ENCODE assay signal across 8 cellular contexts in the genomic region with DNA sequence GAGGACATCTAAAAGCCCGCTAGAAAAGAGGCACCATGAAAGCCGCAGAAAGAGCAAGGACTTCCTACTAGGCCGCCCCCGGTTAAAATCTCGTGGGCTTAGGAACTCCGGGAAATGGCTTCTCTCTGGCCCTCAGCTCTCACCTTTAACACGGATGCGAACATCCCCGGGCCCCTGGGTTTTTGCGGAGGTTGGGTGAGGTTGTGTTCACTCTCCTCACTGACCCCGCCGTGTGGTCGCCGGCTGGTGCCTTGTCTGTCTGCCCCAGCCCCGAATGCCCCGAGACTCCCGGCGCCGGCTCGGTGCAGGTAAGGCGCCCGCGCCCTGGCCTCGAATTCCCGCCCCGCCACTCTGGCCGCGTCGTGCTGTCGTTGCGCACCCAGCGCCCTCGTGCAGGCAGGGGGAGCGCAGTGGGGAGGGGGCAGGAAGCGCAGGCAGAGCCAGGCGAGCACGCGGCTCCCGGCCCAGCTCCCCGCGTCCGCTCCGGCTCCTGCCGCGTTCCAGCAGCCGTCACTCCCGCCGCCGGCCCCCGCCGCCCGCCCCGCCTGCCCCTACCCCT. TPM values are rescaled to one million over a fixed set of nuclear protein-coding genes. Genes with fewer than 3 reads are reported as not detected.
DNase-seq lines count a peak whose midpoint lies in the region; ATAC-seq and TF ChIP-seq lines count a peak whose summit lies in the region.

SHISAL2A (plus strand) TSS at position 437 of the 559 bp plus-strand sequence. CDS start 326 bp downstream, outside the sequence.

- no peaks in the 10 kb centered on the region for H3K36me3 ChIP-seq in PC-3 (ENCODE audit: low read depth, low read length)
- no peaks in the 10 kb centered on the region for H3K36me3 ChIP-seq in hepatocyte (replicated peaks; ENCODE audit: insufficient read depth, low read depth)

- H3K4me2 ChIP-seq in PC-3 (ENCODE audit: low read length) (peak within 1 kb of the TSS; percentile 31; the same call in 1 of the 2 replicates), hepatocyte (peak within 1 kb of the TSS; percentile 98)

- peak within 1 kb of the TSS; percentile 84 for H3K4me3 Mint-ChIP-seq in activated naive CD4-positive, alpha-beta T cell treated with anti-CD3 and anti-CD28 coated beads, Interleukin-2, amount 10 ng/mL, durations not matched to agents 7 days and 5 days

- H3K36me3 Mint-ChIP-seq in activated naive CD4-positive, alpha-beta T cell treated with anti-CD3 and anti-CD28 coated beads, Interleukin-2, amount 10 ng/mL, durations not matched to agents 7 days and 5 days = peaks cover 26% of the 10 kb centered on the region

- no peaks in the 10 kb centered on the region for H3K79me2 ChIP-seq in PC-3 (ENCODE audit: low read length)
- no peaks in the 10 kb centered on the region for H3K79me2 ChIP-seq in hepatocyte

- H3K4me1 Mint-ChIP-seq in activated naive CD4-positive, alpha-beta T cell treated with anti-CD3 and anti-CD28 coated beads, Interleukin-2, amount 10 ng/mL, durations not matched to agents 7 days and 5 days = peaks cover 62% of the 10 kb centered on the region

- H3K4me3 ChIP-seq in PC-3 (ENCODE audit: low read length) (no peak within 1 kb of the TSS), hepatocyte (peak within 1 kb of the TSS; percentile 61)

- H3K9me2 ChIP-seq in PC-3 (replicated peaks; ENCODE audit: low read length) = no peaks in the 10 kb centered on the region
- no peaks in the 10 kb centered on the region for H3K9me2 ChIP-seq in hepatocyte (replicated peaks; ENCODE audit: insufficient read depth)

- TF ChIP-seq CTCF in PC-3 (conservative IDR thresholded peaks at IDR 0.05; ENCODE audit: low read depth, low read length) = no peak
- peak; percentile 4 for TF ChIP-seq CTCF in hepatocyte (IDR thresholded peaks at IDR 0.05; ENCODE audit: poor library complexity)

- ATAC-seq in PC-3 (peak; percentile 41), HG02981 (IDR thresholded peaks at IDR 0.05; ENCODE audit: unreplicated experiment) (no peak)

- BruUV-seq in PC-3 (replicated peaks; lab: Mats Ljungman, UMichigan) = no TSS peak

- intact Hi-C loops in PC-3 (cut with micrococcal nuclease) = no loop called here

- H3K9me3 Mint-ChIP-seq in activated naive CD4-positive, alpha-beta T cell treated with anti-CD3 and anti-CD28 coated beads, Interleukin-2, amount 10 ng/mL, durations not matched to agents 7 days and 5 days = peaks cover 9% of the 10 kb centered on the region

- H3K27me3 ChIP-seq in PC-3 (ENCODE audit: low read length) (0 out of 2 replicates have a peak, but pooled peaks cover 16% of the 10 kb centered on the region), hepatocyte (peaks cover 18% of the 10 kb centered on the region)

- H4K20me1 ChIP-seq in PC-3 (ENCODE audit: low read length) = no peaks in the 10 kb centered on the region
- H4K20me1 ChIP-seq in hepatocyte (ENCODE audit: insufficient read depth, poor library complexity, severe bottlenecking) = no peaks in the 10 kb centered on the region

- H3K27me3 Mint-ChIP-seq in activated naive CD4-positive, alpha-beta T cell treated with anti-CD3 and anti-CD28 coated beads, Interleukin-2, amount 10 ng/mL, durations not matched to agents 7 days and 5 days = peaks cover 14% of the 10 kb centered on the region

- H2AFZ ChIP-seq in PC-3 (ENCODE audit: low read length) = peak within 1 kb of the TSS; percentile 53; the same call in 1 of the 2 replicates
- peak within 1 kb of the TSS; percentile 89 for H2AFZ ChIP-seq in hepatocyte

- H3F3A ChIP-seq in PC-3 (ENCODE audit: low read length, unreplicated experiment) = no peaks in the 10 kb centered on the region

- POLR2A ChIA-PET in PC-3 (lab: Charles Lee; ENCODE audit: unreplicated experiment) = no interaction called here

- CTCF ChIA-PET in PC-3 (lab: Charles Lee) = no interaction called here
- CTCF ChIA-PET in activated naive CD4-positive, alpha-beta T cell treated with anti-CD3 and anti-CD28 coated beads, Interleukin-2, amount 10 ng/mL, durations not matched to agents 7 days and 5 days (lab: Charles Lee) = interaction anchor here (1.1 to 1.2 kb wide), 2 partner anchors 52 to 53 kb away, joined by 3 to 4 read pairs; no protein-coding TSS in a partner anchor

- 43% methylated on average over 13 of the region's 53 CpGs for WGBS in hepatocyte (ENCODE audit: low lambda C conversion rate, missing lambda C conversion rate)

- no peak within 1 kb of the TSS for H3K9ac ChIP-seq in PC-3 (ENCODE audit: low read length)

- peak within 1 kb of the TSS; percentile 91 for H3K27ac Mint-ChIP-seq in activated naive CD4-positive, alpha-beta T cell treated with anti-CD3 and anti-CD28 coated beads, Interleukin-2, amount 10 ng/mL, durations not matched to agents 7 days and 5 days

- H3K27ac ChIP-seq in PC-3 (ENCODE audit: low read length) (no peak within 1 kb of the TSS), hepatocyte (no peak within 1 kb of the TSS)

- H3K9me3 ChIP-seq in PC-3 (ENCODE audit: low read length) (no peaks in the 10 kb centered on the region), hepatocyte (ENCODE audit: low read depth) (no peaks in the 10 kb centered on the region)

- DNase-seq in ELR (ENCODE audit: low read depth) = peak; percentile 7
- no peak for DNase-seq in PC-3
- DNase-seq in activated naive CD4-positive, alpha-beta T cell treated with anti-CD3 and anti-CD28 coated beads, Interleukin-2, amount 10 ng/mL, durations not matched to agents 7 days and 5 days = peak; percentile 78
- peak; percentile 66 for DNase-seq in hepatocyte (ENCODE audit: low spot score)
- DNase-seq in stimulated activated CD4-positive, alpha-beta T cell treated with anti-CD3 and anti-CD28 coated beads, Interleukin-12 subunit alpha, Interleukin-12 subunit beta, amount 100 ng/mL, for 24 hours (ENCODE audit: low read depth in 2 of 2) = peak; percentile 17 to 32
- DNase-seq in NCI-H2171 (lab: John Stamatoyannopoulos, UW) = no peak
- DNase-seq in NCI-H2107 treated with DMSO at 0.1 percent for 48 hours (lab: John Stamatoyannopoulos, UW; ENCODE audit: unreplicated experiment) = no peak

- H3K4me1 ChIP-seq in PC-3 (ENCODE audit: insufficient read depth, low read length) = no peaks in the 10 kb centered on the region
- peaks cover 21% of the 10 kb centered on the region for H3K4me1 ChIP-seq in hepatocyte (ENCODE audit: insufficient read depth)

RNA-seq across cellular contexts. Expression of gene SHISAL2A, which starts in this region (rescaled TPM):
- not detected in 2 replicates for total RNA-seq in PC-3 (2014; rRNA removed)
- 0.47 and 1.5 TPM in 2 replicates for total RNA-seq in hepatocyte
- polyA plus RNA-seq in hepatocyte = 0.89 and 0.97 TPM in 2 replicates

Comparison
In these comparisons a context has a peak if more than half of its experiments do, and no peak if none do; other contexts are left out.
1. Peak in ATAC-seq and H3K4me2 ChIP-seq in PC-3; RNA of the gene not detected or under 1 TPM.
2. DNase-seq: peak in ELR (single experiment), activated naive CD4-positive, alpha-beta T cell treated with anti-CD3 and anti-CD28 coated beads, Interleukin-2, amount 10 ng/mL, durations not matched to agents 7 days and 5 days (single experiment), hepatocyte (single experiment) and stimulated activated CD4-positive, alpha-beta T cell treated with anti-CD3 and anti-CD28 coated beads, Interleukin-12 subunit alpha, Interleukin-12 subunit beta, amount 100 ng/mL, for 24 hours (2 of 2); none in PC-3 (single experiment), NCI-H2171 (single experiment) and NCI-H2107 treated with DMSO at 0.1 percent for 48 hours (single experiment).